Comparison of ENCODE assay signal across 8 cellular contexts in the genomic region with DNA sequence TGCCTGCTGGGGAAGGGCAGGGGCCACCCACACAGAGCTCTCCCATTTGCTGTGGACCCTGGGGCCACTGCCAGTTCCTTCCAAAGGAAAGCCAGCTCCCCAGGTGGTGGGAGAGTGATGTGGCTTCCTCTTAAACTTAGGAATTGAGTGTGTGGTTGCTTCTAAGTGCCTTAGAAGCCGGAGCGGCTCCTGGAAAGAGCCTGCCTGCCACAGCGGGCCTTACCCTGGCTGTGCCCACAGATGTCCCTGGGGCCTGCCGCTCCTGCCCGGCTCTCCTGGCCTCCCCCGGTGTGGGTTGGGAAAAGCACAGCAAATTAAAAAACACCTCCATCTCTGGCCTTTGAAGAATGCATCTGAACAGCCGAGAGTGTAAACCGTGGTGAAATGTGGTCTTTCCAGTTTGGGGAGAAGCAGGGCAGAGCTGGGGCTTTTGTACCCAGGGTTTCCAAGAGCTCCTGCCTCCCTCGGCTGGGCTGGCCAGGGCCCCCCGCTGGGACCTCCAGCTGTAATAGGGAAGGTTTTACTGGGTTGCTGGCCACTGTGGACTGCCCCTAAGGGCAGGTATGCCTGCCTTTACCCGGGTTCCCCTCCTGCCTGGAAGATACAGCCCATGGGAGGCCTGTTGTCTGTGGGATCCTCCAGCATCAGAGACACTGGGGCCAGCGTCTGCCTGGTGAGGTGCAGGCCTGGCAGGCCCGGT. TPM values are rescaled to one million over a fixed set of nuclear protein-coding genes. Genes with fewer than 3 reads are reported as not detected.
DNase-seq lines count a peak whose midpoint lies in the region; ATAC-seq lines count a peak whose summit lies in the region.

No MANE protein-coding gene starts in this region.

- H3K4me1 ChIP-seq in esophagus (ENCODE audit: control insufficient read depth in 2 of 2, insufficient read depth in 2 of 2, low read length in 1 of 2) (peaks cover 18 to 33% of the 10 kb centered on the region in 2 donors), trophoblast cell (ENCODE audit: control insufficient read depth in 1 of 2, insufficient read depth in 2 of 2, low read length in 2 of 2) (peaks cover 35% of the 10 kb centered on the region in 2 experiments)

- no peak overlapping the region for H3K23ac ChIP-seq in trophoblast cell (ENCODE audit: low read length)

- no peak for ATAC-seq in GM19395 (IDR thresholded peaks at IDR 0.05; ENCODE audit: unreplicated experiment)

- no peak overlapping the region for H2AFZ ChIP-seq in trophoblast cell (ENCODE audit: insufficient read depth, low read length, poor library complexity)

- H3K79me1 ChIP-seq in trophoblast cell (ENCODE audit: low read length) = peaks cover 19% of the 10 kb centered on the region

- H3K79me2 ChIP-seq in trophoblast cell (ENCODE audit: control insufficient read depth, insufficient read depth, low read length, poor library complexity) = peaks cover 12% of the 10 kb centered on the region

- H2BK12ac ChIP-seq in trophoblast cell (ENCODE audit: low read length) = peak overlapping the region; percentile 99

- H2AK5ac ChIP-seq in trophoblast cell (ENCODE audit: low read length) = peak overlapping the region; percentile 94

- peak overlapping the region; percentile 69 for H3K4ac ChIP-seq in trophoblast cell (ENCODE audit: low read depth, low read length)

- H3K36me3 ChIP-seq in esophagus (ENCODE audit: control insufficient read depth in 2 of 2, insufficient read depth in 2 of 2, low read length in 1 of 2) (no peaks in the 10 kb centered on the region), trophoblast cell (ENCODE audit: control insufficient read depth in 1 of 2, insufficient read depth in 2 of 2, low read length in 2 of 2) (no peaks in the 10 kb centered on the region)

- H2BK120ac ChIP-seq in trophoblast cell (ENCODE audit: insufficient read depth, low read length, poor library complexity) = peak overlapping the region; percentile 98

- H3K18ac ChIP-seq in trophoblast cell (ENCODE audit: low read length) = peak overlapping the region; percentile 97

- H3K27me3 ChIP-seq in esophagus (ENCODE audit: control insufficient read depth in 1 of 2, insufficient read depth in 2 of 2, low read length in 2 of 2) = no peaks in the 10 kb centered on the region
- H3K27me3 ChIP-seq in trophoblast cell (ENCODE audit: insufficient read depth, low read length) = no peaks in the 10 kb centered on the region

- peaks cover 15% of the 10 kb centered on the region for H3K36me3 Mint-ChIP-seq in activated CD4-positive, alpha-beta T cell treated with anti-CD3 and anti-CD28 coated beads, Interleukin-2, amount 10 ng/mL, durations not matched to agents 7 days and 5 days (ENCODE audit: low read depth)

- peak overlapping the region; percentile 51 for H3K4me2 ChIP-seq in trophoblast cell (ENCODE audit: low read length)

- H3K9me3 ChIP-seq in esophagus (ENCODE audit: control insufficient read depth in 2 of 2, insufficient read depth in 1 of 2, low read depth in 1 of 2, low read length in 1 of 2) = no peaks in the 10 kb centered on the region
- no peaks in the 10 kb centered on the region for H3K9me3 ChIP-seq in trophoblast cell (ENCODE audit: insufficient read depth, low read depth, low read length)

- H3K4me3 Mint-ChIP-seq in activated CD4-positive, alpha-beta T cell treated with anti-CD3 and anti-CD28 coated beads, Interleukin-2, amount 10 ng/mL, durations not matched to agents 7 days and 5 days = no peak overlapping the region

- no peak overlapping the region for H3K27ac Mint-ChIP-seq in activated CD4-positive, alpha-beta T cell treated with anti-CD3 and anti-CD28 coated beads, Interleukin-2, amount 10 ng/mL, durations not matched to agents 7 days and 5 days

- peak overlapping the region; percentile 89 for H3K14ac ChIP-seq in trophoblast cell (ENCODE audit: low read length)

- H3K9ac ChIP-seq in trophoblast cell (ENCODE audit: low read length) = no peak overlapping the region

- 40 to 47% methylated on average over 13 of the region's 13 CpGs for WGBS in esophagus, 2 donors
- WGBS in trophoblast cell (ENCODE audit: extremely low coverage, insufficient coverage, insufficient read length) = no CpG with 5 or more reads among the region's 13 CpGs

- peak overlapping the region; percentile 85 for H4K91ac ChIP-seq in trophoblast cell (ENCODE audit: low read depth, low read length)

- H3K27me3 Mint-ChIP-seq in activated CD4-positive, alpha-beta T cell treated with anti-CD3 and anti-CD28 coated beads, Interleukin-2, amount 10 ng/mL, durations not matched to agents 7 days and 5 days = no peaks in the 10 kb centered on the region

- POLR2A ChIA-PET in activated CD4-positive, alpha-beta T cell treated with anti-CD3 and anti-CD28 coated beads, Interleukin-2, amount 10 ng/mL, durations not matched to agents 7 days and 5 days (lab: Charles Lee) = no interaction called here

- peaks cover 67% of the 10 kb centered on the region for H3K4me1 Mint-ChIP-seq in activated CD4-positive, alpha-beta T cell treated with anti-CD3 and anti-CD28 coated beads, Interleukin-2, amount 10 ng/mL, durations not matched to agents 7 days and 5 days

- CTCF ChIA-PET in activated CD4-positive, alpha-beta T cell treated with anti-CD3 and anti-CD28 coated beads, Interleukin-2, amount 10 ng/mL, durations not matched to agents 7 days and 5 days (lab: Charles Lee) = interaction anchor here (0.9 to 1.5 kb wide), 3 partner anchors 10 to 75 kb away, joined by 3 read pairs; no protein-coding TSS in a partner anchor

- peak overlapping the region; percentile 93 for H2BK5ac ChIP-seq in trophoblast cell (ENCODE audit: low read depth, low read length, poor library complexity)

- DNase-seq in COR-L47 (lab: John Stamatoyannopoulos, UW) = peak; percentile 5
- peak; percentile 68 for DNase-seq in NCI-H2107 treated with DMSO at 0.1 percent for 48 hours (lab: John Stamatoyannopoulos, UW; ENCODE audit: unreplicated experiment)
- DNase-seq in trophoblast cell = peak; percentile 88 to 97
- no peak for DNase-seq in stimulated activated CD4-positive, alpha-beta T cell treated with anti-CD3 and anti-CD28 coated beads, Interleukin-15, amount 100 ng/mL, for 24 hours
- DNase-seq in UCSD-AML1 (lab: John Stamatoyannopoulos, UW; ENCODE audit: unreplicated experiment) = no peak
- DNase-seq in activated CD4-positive, alpha-beta T cell treated with anti-CD3 and anti-CD28 coated beads, Interleukin-2, amount 10 ng/mL, durations not matched to agents 7 days and 5 days = no peak

- H3K27ac ChIP-seq in esophagus (ENCODE audit: low read depth in 2 of 2, low read length in 1 of 2) = peak overlapping the region; percentile 74 to 93
- H3K27ac ChIP-seq in trophoblast cell (ENCODE audit: low read depth, low read length) = peak overlapping the region; percentile 91

- peak overlapping the region; percentile 76 for H4K8ac ChIP-seq in trophoblast cell (ENCODE audit: low read depth, low read length)

- H3K4me3 ChIP-seq in esophagus (ENCODE audit: low read depth in 1 of 2, low read length in 2 of 2) (no peak overlapping the region), trophoblast cell (ENCODE audit: low read depth, low read length) (no peak overlapping the region)

- H3K9me3 Mint-ChIP-seq in activated CD4-positive, alpha-beta T cell treated with anti-CD3 and anti-CD28 coated beads, Interleukin-2, amount 10 ng/mL, durations not matched to agents 7 days and 5 days = peaks cover 7% of the 10 kb centered on the region

- peak overlapping the region; percentile 48 for H4K12ac ChIP-seq in trophoblast cell (ENCODE audit: low read depth, low read length)

RNA-seq across cellular contexts. Expression of a gene that starts 30.2 kb away (rescaled TPM):
- polyA plus RNA-seq in esophagus = 10 to 100 TPM; 16.0 to 24.5 TPM
- 16.1 and 17.7 TPM in 2 replicates for polyA plus RNA-seq in trophoblast cell (2013)
- total RNA-seq in activated CD4-positive, alpha-beta T cell treated with anti-CD3 and anti-CD28 coated beads, Interleukin-2, amount 10 ng/mL, durations not matched to agents 7 days and 5 days = 10 to 100 TPM; 32.2 to 32.7 TPM

Comparison
In these comparisons a context has a peak if more than half of its experiments do, and no peak if none do; other contexts are left out.
1. DNase-seq: peak in COR-L47 (single experiment), NCI-H2107 treated with DMSO at 0.1 percent for 48 hours (single experiment) and trophoblast cell (2 of 2); none in stimulated activated CD4-positive, alpha-beta T cell treated with anti-CD3 and anti-CD28 coated beads, Interleukin-15, amount 100 ng/mL, for 24 hours (single experiment), UCSD-AML1 (single experiment) and activated CD4-positive, alpha-beta T cell treated with anti-CD3 and anti-CD28 coated beads, Interleukin-2, amount 10 ng/mL, durations not matched to agents 7 days and 5 days (single experiment).